Comparison of ENCODE assay signal across 21 cellular contexts in the genomic region with DNA sequence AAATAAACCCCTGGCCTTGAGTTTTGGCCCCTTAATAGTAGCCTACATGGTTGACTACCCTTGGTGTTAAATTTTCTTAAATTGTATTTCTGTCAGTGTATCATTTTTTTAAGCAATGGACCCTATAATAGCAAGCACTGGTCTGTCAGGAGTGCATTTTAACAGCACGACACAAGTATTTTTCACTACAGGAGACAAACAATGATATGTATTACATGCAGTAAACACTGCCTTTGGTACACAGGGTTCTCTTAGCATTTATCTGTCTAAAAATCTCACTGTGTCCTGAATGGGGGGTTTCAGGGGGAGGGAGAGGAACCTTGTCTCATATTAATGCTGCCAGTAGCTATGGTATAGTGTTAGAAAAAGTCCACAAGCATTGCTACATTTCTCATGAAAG. TPM values are rescaled to one million over a fixed set of nuclear protein-coding genes. Genes with fewer than 3 reads are reported as not detected.
DNase-seq lines count a peak whose midpoint lies in the region; ATAC-seq and TF ChIP-seq lines count a peak whose summit lies in the region.
"Had no signal": no experiment of that assay in that cellular context is flagged by ENCODE, and none has a peak within 500 bp of the region (broad histone marks: within the 10 kb centered on the region; RNA-seq: fewer than 3 reads in every experiment).

No MANE protein-coding gene starts in this region.

- DNase-seq in hepatocyte (ENCODE audit: low spot score) (no peak), upper lobe of left lung (no peak), SW480 (ENCODE audit: low spot score) (no peak)
- no peak for DNase-seq in activated T-cell treated with anti-CD3 and anti-CD28 coated beads, Interleukin-2, amount 50 U/mL, for 72 hours
- DNase-seq: activated CD4-positive, alpha-beta T cell treated with anti-CD3 and anti-CD28 coated beads, Interleukin-2, amount 10 ng/mL, durations not matched to agents 24 days and 14 days; activated naive CD4-positive, alpha-beta T cell treated with anti-CD3 and anti-CD28 coated beads for 36 hours; activated T-cell treated with anti-CD3 and anti-CD28 coated beads, Interleukin-2, amount 50 U/mL, for 4 hours; aorta; effector CD4-positive, alpha-beta T cell; IMR-90; NCI-H1105 treated with DMSO at 0.1 percent for 48 hours; NCI-H2029 had no signal

- H3K36me3 Mint-ChIP-seq in activated T-cell treated with anti-CD3 and anti-CD28 coated beads, Interleukin-2, amount 50 U/mL, for 72 hours (ENCODE audit: insufficient read depth in 2 of 2) = no peaks in the 10 kb centered on the region

- no peak overlapping the region for H3K4me3 Mint-ChIP-seq in activated T-cell treated with anti-CD3 and anti-CD28 coated beads, Interleukin-2, amount 50 U/mL, for 72 hours
- H3K4me3 Mint-ChIP-seq: activated CD4-positive, alpha-beta T cell treated with anti-CD3 and anti-CD28 coated beads, Interleukin-2, amount 10 ng/mL, durations not matched to agents 24 days and 14 days; activated naive CD4-positive, alpha-beta T cell treated with anti-CD3 and anti-CD28 coated beads for 36 hours; activated T-cell treated with anti-CD3 and anti-CD28 coated beads, Interleukin-2, amount 50 U/mL, for 4 hours; neural crest cell had no signal

- TF ChIP-seq EP300 in upper lobe of left lung (IDR thresholded peaks at IDR 0.05) = no peak

- H3K4me3 ChIP-seq in hepatocyte = no peak overlapping the region
- no peak overlapping the region for H3K4me3 ChIP-seq in rectal smooth muscle tissue (ENCODE audit: low read length)
- H3K4me3 ChIP-seq in upper lobe of left lung = no peak overlapping the region

- no peak for TF ChIP-seq POLR2A in upper lobe of left lung (IDR thresholded peaks at IDR 0.05)

- H3K79me2 ChIP-seq in hepatocyte = no peaks in the 10 kb centered on the region

- H3K9me3 ChIP-seq in hepatocyte (ENCODE audit: low read depth) = no peaks in the 10 kb centered on the region
- H3K9me3 ChIP-seq in upper lobe of left lung = no peaks in the 10 kb centered on the region

- TF ChIP-seq CTCF in hepatocyte (IDR thresholded peaks at IDR 0.05; ENCODE audit: poor library complexity) = no peak
- TF ChIP-seq CTCF in upper lobe of left lung (IDR thresholded peaks at IDR 0.05) = no peak

- peak overlapping the region; percentile 22 for H3K4me2 ChIP-seq in hepatocyte

- H3K27ac Mint-ChIP-seq in activated T-cell treated with anti-CD3 and anti-CD28 coated beads, Interleukin-2, amount 50 U/mL, for 72 hours = no peak overlapping the region
- H3K27ac Mint-ChIP-seq: activated CD4-positive, alpha-beta T cell treated with anti-CD3 and anti-CD28 coated beads, Interleukin-2, amount 10 ng/mL, durations not matched to agents 24 days and 14 days; activated naive CD4-positive, alpha-beta T cell treated with anti-CD3 and anti-CD28 coated beads for 36 hours had no signal

- no peaks in the 10 kb centered on the region for H3K9me2 ChIP-seq in hepatocyte (replicated peaks; ENCODE audit: insufficient read depth)

- no peaks in the 10 kb centered on the region for H3K27me3 Mint-ChIP-seq in activated T-cell treated with anti-CD3 and anti-CD28 coated beads, Interleukin-2, amount 50 U/mL, for 72 hours (ENCODE audit: low read depth)
- H3K27me3 Mint-ChIP-seq: activated CD4-positive, alpha-beta T cell treated with anti-CD3 and anti-CD28 coated beads, Interleukin-2, amount 10 ng/mL, durations not matched to agents 24 days and 14 days had no signal

- no peaks in the 10 kb centered on the region for H3K4me1 Mint-ChIP-seq in activated T-cell treated with anti-CD3 and anti-CD28 coated beads, Interleukin-2, amount 50 U/mL, for 72 hours (ENCODE audit: low read depth)
- H3K4me1 Mint-ChIP-seq: activated CD4-positive, alpha-beta T cell treated with anti-CD3 and anti-CD28 coated beads, Interleukin-2, amount 10 ng/mL, durations not matched to agents 24 days and 14 days; neural crest cell had no signal

- H3K27ac ChIP-seq in angular gyrus (ENCODE audit: low read depth, low read length) (peak overlapping the region; percentile 69), hepatocyte (peak overlapping the region; percentile 19), rectal smooth muscle tissue (ENCODE audit: low read depth, low read length) (peak overlapping the region; percentile 89), upper lobe of left lung (peak overlapping the region; percentile 5 to 82 (median 42))
- H3K27ac ChIP-seq: VCaP had no signal

- no peak overlapping the region for H2AFZ ChIP-seq in hepatocyte

- no peaks in the 10 kb centered on the region for H3K27me3 ChIP-seq in hepatocyte
- no peaks in the 10 kb centered on the region for H3K27me3 ChIP-seq in rectal smooth muscle tissue (ENCODE audit: control insufficient read depth, insufficient read depth, low read length)
- H3K27me3 ChIP-seq in upper lobe of left lung = no peaks in the 10 kb centered on the region

- H3K4me1 ChIP-seq in hepatocyte (ENCODE audit: insufficient read depth) = no peaks in the 10 kb centered on the region
- peaks cover 28% of the 10 kb centered on the region for H3K4me1 ChIP-seq in rectal smooth muscle tissue (ENCODE audit: control insufficient read depth, insufficient read depth, low read length)
- H3K4me1 ChIP-seq in upper lobe of left lung = peaks cover 0 to 4% (median 1%) of the 10 kb centered on the region in 4 donors

- peaks cover 10 to 12% of the 10 kb centered on the region in 2 donors for H3K9me3 Mint-ChIP-seq in activated T-cell treated with anti-CD3 and anti-CD28 coated beads, Interleukin-2, amount 50 U/mL, for 72 hours
- H3K9me3 Mint-ChIP-seq: activated CD4-positive, alpha-beta T cell treated with anti-CD3 and anti-CD28 coated beads, Interleukin-2, amount 10 ng/mL, durations not matched to agents 24 days and 14 days; activated naive CD4-positive, alpha-beta T cell treated with anti-CD3 and anti-CD28 coated beads for 36 hours; neural crest cell had no signal

- no peaks in the 10 kb centered on the region for H3K36me3 ChIP-seq in hepatocyte (replicated peaks; ENCODE audit: insufficient read depth, low read depth)
- no peaks in the 10 kb centered on the region for H3K36me3 ChIP-seq in rectal smooth muscle tissue (ENCODE audit: control insufficient read depth, insufficient read depth, low read length)
- H3K36me3 ChIP-seq in upper lobe of left lung = no peaks in the 10 kb centered on the region

- no peak for ATAC-seq in upper lobe of left lung (ENCODE audit: low FRiP score in 2 of 2)
- no peak for ATAC-seq in GM18868 (IDR thresholded peaks at IDR 0.05; ENCODE audit: unreplicated experiment)
- no peak for ATAC-seq in GM21515 (IDR thresholded peaks at IDR 0.05; ENCODE audit: unreplicated experiment)
- ATAC-seq in activated T-cell treated with anti-CD3 and anti-CD28 coated beads, Interleukin-2, amount 50 U/mL, for 72 hours (replicated peaks in 1 of 2) = no peak
- ATAC-seq: activated T-cell treated with anti-CD3 and anti-CD28 coated beads, Interleukin-2, amount 50 U/mL, for 4 hours; left lobe of liver had no signal

- 76% methylated on average over 1 of the region's 1 CpG for WGBS in hepatocyte (ENCODE audit: low lambda C conversion rate, missing lambda C conversion rate)
- WGBS in upper lobe of left lung, 2 donors = 75% methylated on average over 1 of the region's 1 CpG

- H3K9ac ChIP-seq in rectal smooth muscle tissue (ENCODE audit: low read length) = no peak overlapping the region

- H4K20me1 ChIP-seq in hepatocyte (ENCODE audit: insufficient read depth, poor library complexity, severe bottlenecking) = no peaks in the 10 kb centered on the region

RNA-seq across cellular contexts. Expression of gene LMO3, which starts 18.4 kb away (rescaled TPM):
- total RNA-seq in hepatocyte (13.5 and 22.5 TPM in 2 replicates), upper lobe of left lung (100 to 1,000 TPM; 100 to 372 (median 166) TPM)
- polyA plus RNA-seq in hepatocyte = 5.0 and 7.9 TPM in 2 replicates
- not detected for total RNA-seq in activated T-cell treated with anti-CD3 and anti-CD28 coated beads, Interleukin-2, amount 50 U/mL, for 72 hours
- total RNA-seq: activated CD4-positive, alpha-beta T cell treated with anti-CD3 and anti-CD28 coated beads, Interleukin-2, amount 10 ng/mL, durations not matched to agents 24 days and 14 days; activated naive CD4-positive, alpha-beta T cell treated with anti-CD3 and anti-CD28 coated beads for 36 hours; epithelial cell of proximal tubule; NCI-H460 had no signal

Comparison
In these comparisons a context has a peak if more than half of its experiments do, and no peak if none do; other contexts are left out.
1. H3K27ac ChIP-seq: peak in every context shown above with its lines; median percentile 89 in rectal smooth muscle tissue; 69 in angular gyrus; 42 in upper lobe of left lung; 19 in hepatocyte.
2. RNA of gene LMO3, which starts 18.4 kb away (total RNA-seq): 100 to 372 TPM in upper lobe of left lung and 13.5 to 22.5 TPM in hepatocyte; not detected in activated T-cell treated with anti-CD3 and anti-CD28 coated beads, Interleukin-2, amount 50 U/mL, for 72 hours; every median in the first group is over 10 times any median in the second.